Comparison of ENCODE assay signal across 21 cellular contexts in the genomic region with DNA sequence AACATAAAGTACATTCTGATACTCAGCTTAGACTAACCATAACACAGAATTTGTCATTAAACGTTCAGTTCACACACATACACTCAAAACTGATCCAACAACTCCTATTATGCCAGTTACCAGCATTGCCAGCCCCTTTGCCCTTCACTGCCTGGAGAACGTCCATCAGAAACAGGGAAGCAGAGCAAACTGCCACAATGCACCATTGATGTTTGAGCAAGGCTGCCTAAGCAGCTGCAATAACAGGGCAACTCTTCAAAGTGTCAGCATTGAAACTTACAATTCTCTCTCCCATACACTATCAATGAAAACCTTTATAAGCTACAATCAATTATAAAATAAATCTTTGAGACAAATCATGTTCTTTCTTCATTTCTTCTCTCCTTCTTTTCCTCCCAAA.
DNase-seq lines count a peak whose midpoint lies in the region; ATAC-seq, FAIRE-seq and TF ChIP-seq lines count a peak whose summit lies in the region.
"Had no signal": no experiment of that assay in that cellular context is flagged by ENCODE, and none has a peak within 500 bp of the region (broad histone marks: within the 10 kb centered on the region; RNA-seq: fewer than 3 reads in every experiment).

No MANE protein-coding gene starts in this region.

- no peaks in the 10 kb centered on the region for H3K27me3 Mint-ChIP-seq in brain
- H3K27me3 Mint-ChIP-seq: activated CD4-positive, alpha-beta T cell treated with anti-CD3 and anti-CD28 coated beads, Interleukin-2, amount 10 ng/mL, durations not matched to agents 24 days and 14 days; CD8-positive, alpha-beta memory T cell had no signal

- no peak for TF ChIP-seq EP300 in HepG2 (IDR thresholded peaks at IDR 0.05; ENCODE audit: low read depth in 2 of 2, low read length in 2 of 2)
- no peak for TF ChIP-seq EP300 in HepG2 (CRISPR knock-in tag; IDR thresholded peaks at IDR 0.05; ENCODE audit: borderline replicate concordance)
- no peak for TF ChIP-seq EP300 in ovary (IDR thresholded peaks at IDR 0.05)

- H3K9ac ChIP-seq in HepG2 (ENCODE audit: insufficient read depth, low read depth, low read length), result no peak overlapping the region

- H3K9me3 ChIP-seq in right lobe of liver (no peaks in the 10 kb centered on the region), HepG2 (ENCODE audit: low read length) (no peaks in the 10 kb centered on the region), ovary (no peaks in the 10 kb centered on the region)
- H3K9me3 ChIP-seq: A549, testis had no signal

- peak overlapping the region in 2 of 5 experiments; percentile 2 to 73 for H3K4me3 Mint-ChIP-seq in brain
- H3K4me3 Mint-ChIP-seq: activated CD4-positive, alpha-beta T cell treated with anti-CD3 and anti-CD28 coated beads, Interleukin-2, amount 10 ng/mL, durations not matched to agents 24 days and 14 days; CD8-positive, alpha-beta memory T cell had no signal

- H3K9me3 Mint-ChIP-seq in brain, result peaks cover 0 to 12% (median 5%) of the 10 kb centered on the region in 5 experiments
- H3K9me3 Mint-ChIP-seq: activated CD4-positive, alpha-beta T cell treated with anti-CD3 and anti-CD28 coated beads, Interleukin-2, amount 10 ng/mL, durations not matched to agents 24 days and 14 days; CD8-positive, alpha-beta memory T cell had no signal

- no peaks in the 10 kb centered on the region for H3K79me2 ChIP-seq in HepG2 (ENCODE audit: insufficient read depth, low read length)

- no peak for TF ChIP-seq POLR2A in right lobe of liver (IDR thresholded peaks at IDR 0.05)
- no peak for TF ChIP-seq POLR2A in HepG2 (IDR thresholded peaks at IDR 0.05; ENCODE audit: insufficient read depth in 1 of 2, low read depth in 2 of 2, low read length in 2 of 2)
- TF ChIP-seq POLR2A in ovary (IDR thresholded peaks at IDR 0.05), result no peak

- H3K27ac ChIP-seq in right lobe of liver (no peak overlapping the region), HepG2 (ENCODE audit: extremely low read length, insufficient read depth, low read length) (no peak overlapping the region), ovary (no peak overlapping the region)
- H3K27ac ChIP-seq: A549, foreskin keratinocyte, PC-9, testis had no signal

- H3K4me1 Mint-ChIP-seq in brain, result peaks cover 13% of the 10 kb centered on the region
- H3K4me1 Mint-ChIP-seq: activated CD4-positive, alpha-beta T cell treated with anti-CD3 and anti-CD28 coated beads, Interleukin-2, amount 10 ng/mL, durations not matched to agents 24 days and 14 days had no signal

- WGBS in right lobe of liver (ENCODE audit: insufficient coverage, low coverage, low lambda C conversion rate, missing lambda C conversion rate), result 67% methylated on average over 2 of the region's 2 CpGs
- 42% methylated on average over 2 of the region's 2 CpGs for WGBS in HepG2 (ENCODE audit: low lambda C conversion rate)
- 55 to 69% (median 60%) methylated on average over 2 of the region's 2 CpGs for WGBS in ovary, 3 donors

- H3K4me1 ChIP-seq in right lobe of liver (no peaks in the 10 kb centered on the region), HepG2 (ENCODE audit: insufficient read depth, low read length) (no peaks in the 10 kb centered on the region), ovary (ENCODE audit: insufficient read depth) (no peaks in the 10 kb centered on the region)
- H3K4me1 ChIP-seq: testis had no signal

- no peak for TF ChIP-seq RAD21 in HepG2 (CRISPR knock-in tag; IDR thresholded peaks at IDR 0.05)

- H3K27me3 ChIP-seq in right lobe of liver (no peaks in the 10 kb centered on the region), HepG2 (ENCODE audit: control insufficient read depth in 1 of 2, insufficient read depth in 2 of 2, low read length in 2 of 2) (no peaks in the 10 kb centered on the region), ovary (no peaks in the 10 kb centered on the region)
- H3K27me3 ChIP-seq: foreskin keratinocyte, testis had no signal

- in situ Hi-C loops in HepG2 (cut with HindIII; ENCODE audit: extremely low pct_ligation_motif_present, low pct_unique_long_range_greater_than_20kb), result no loop called here

- H4K20me1 ChIP-seq in HepG2 (ENCODE audit: insufficient read depth, low read length), result no peaks in the 10 kb centered on the region

- CTCF ChIA-PET in HepG2 (lab: Yijun Ruan, JAX; ENCODE audit: low intra/inter-chr PET ratio, low total read pairs), result no interaction called here

- no peaks in the 10 kb centered on the region for H3K36me3 ChIP-seq in right lobe of liver
- H3K36me3 ChIP-seq in HepG2 (replicated peaks in 1 of 2; ENCODE audit: control insufficient read depth in 1 of 2, insufficient read depth in 2 of 2, low read length in 2 of 2), result no peaks in the 10 kb centered on the region
- H3K36me3 ChIP-seq in ovary, result no peaks in the 10 kb centered on the region

- H3K4me3 ChIP-seq in right lobe of liver (no peak overlapping the region), HepG2 (replicated peaks in 1 of 3; ENCODE audit: insufficient read depth in 1 of 3, low read depth in 2 of 3, low read length in 3 of 3) (no peak overlapping the region), ovary (no peak overlapping the region)
- H3K4me3 ChIP-seq: A549, PC-9, testis had no signal

- intact Hi-C loops in right lobe of liver (cut with DNase I), result no loop called here
- intact Hi-C loops in HepG2 (cut with micrococcal nuclease; ENCODE audit: unreplicated experiment), result no loop called here
- intact Hi-C loops in ovary (cut with DNase I), result no loop called here

- no peak overlapping the region for H3K4me2 ChIP-seq in HepG2 (ENCODE audit: low read depth, low read length)
- H3K4me2 ChIP-seq: A549 had no signal

- H3K27ac Mint-ChIP-seq in brain, result peak overlapping the region; percentile 34 to 97 (median 81)
- H3K27ac Mint-ChIP-seq: activated CD4-positive, alpha-beta T cell treated with anti-CD3 and anti-CD28 coated beads, Interleukin-2, amount 10 ng/mL, durations not matched to agents 24 days and 14 days; activated naive CD4-positive, alpha-beta T cell treated with anti-CD3 and anti-CD28 coated beads, Interleukin-2, amount 50 U/mL, for 72 hours; CD8-positive, alpha-beta memory T cell had no signal

- POLR2A ChIA-PET in HepG2 (lab: Yijun Ruan, JAX), result no interaction called here

- BruUV-seq in HepG2 (replicated peaks; lab: Mats Ljungman, UMichigan), result no TSS peak

- DNase-seq in right lobe of liver (no peak), HepG2 (ENCODE audit: low spot score) (no peak), middle frontal gyrus (ENCODE audit: extremely low spot score, low spot score) (peak; percentile 79), AG08396 (ENCODE audit: low spot score) (no peak), islet precursor cell (no peak), ovary (no peak)
- no peak for DNase-seq in activated CD4-positive, CD25-positive, alpha-beta regulatory T cell (lab: John Stamatoyannopoulos, UW)
- DNase-seq: activated CD4-positive, alpha-beta T cell treated with anti-CD3 and anti-CD28 coated beads, Interleukin-2, amount 10 ng/mL, durations not matched to agents 24 days and 14 days; activated T-cell treated with anti-CD3 and anti-CD28 coated beads for 4 hours; CD8-positive, alpha-beta memory T cell; KG1; NCI-H1694 treated with DMSO at 0.1 percent for 48 hours; NCI-H510A treated with DMSO at 0.1 percent for 48 hours; T-helper 2 cell; testis had no signal

- TF ChIP-seq CTCF in right lobe of liver (IDR thresholded peaks at IDR 0.05) (no peak), HepG2 (CRISPR knock-in tag; IDR thresholded peaks at IDR 0.05) (no peak), brain (conservative IDR thresholded peaks at IDR 0.05) (no peak), ovary (IDR thresholded peaks at IDR 0.05) (no peak)

- FAIRE-seq in HepG2 (lab: Jason Lieb, UNC), result no peak
- FAIRE-seq: A549, GM12892 had no signal

- H2AFZ ChIP-seq in HepG2 (ENCODE audit: low read length), result no peak overlapping the region
- H2AFZ ChIP-seq: PC-9 had no signal

- peaks cover 34% of the 10 kb centered on the region for H3K36me3 Mint-ChIP-seq in brain

- ATAC-seq in right lobe of liver (peak in 3 of 4 donors; percentile 35 to 48 (median 38)), HepG2 (no peak)
- ATAC-seq: A549; activated naive CD4-positive, alpha-beta T cell treated with anti-CD3 and anti-CD28 coated beads, Interleukin-2, amount 50 U/mL, for 72 hours had no signal

TF ChIP-seq in HepG2, 621 proteins besides CTCF, POLR2A, EP300 and RAD21:
- TF ChIP-seq ZSCAN25 (CRISPR knock-in tag; IDR thresholded peaks at IDR 0.05), result no peak
